In genomic region chr9:138010861-138011260, GRCh38 we compare ENCODE assay signal across 15 cellular contexts.
DNase-seq lines count a peak whose midpoint lies in the region; ATAC-seq, FAIRE-seq and TF ChIP-seq lines count a peak whose summit lies in the region.
"Had no signal": no experiment of that assay in that cellular context is flagged by ENCODE, and none has a peak within 500 bp of the region (broad histone marks: within the 10 kb centered on the region; RNA-seq: fewer than 3 reads in every experiment).

No MANE protein-coding gene starts in this region.

- H3K27me3 ChIP-seq in H7 (ENCODE audit: control insufficient read depth, insufficient read depth, low read length) (no peaks in the 10 kb centered on the region), lower lobe of right lung (ENCODE audit: low read depth) (peaks cover 4% of the 10 kb centered on the region)

- intact Hi-C loops in lower lobe of right lung (cut with DNase I) = no loop called here

- FAIRE-seq in urothelium cell line (lab: Jason Lieb, UNC) (no peak), GM19239 (lab: Jason Lieb, UNC) (no peak)

- DNase-seq in activated effector memory CD4-positive, alpha-beta T cell treated with anti-CD3 and anti-CD28 coated beads, Interleukin-2, amount 50 U/mL, for 16 hours = peak; percentile 42
- DNase-seq in activated effector memory CD4-positive, alpha-beta T cell treated with Interleukin-2 at 50 U/mL for 16 hours = no peak
- DNase-seq in H7 (peak; percentile 19), lower lobe of right lung (peak; percentile 23), urothelium cell line (ENCODE audit: low spot score) (peak; percentile 1), GM19239 (ENCODE audit: insufficient read length, low spot score) (no peak), NCI-H524 treated with DMSO at 0.1 percent for 48 hours (lab: John Stamatoyannopoulos, UW) (no peak)
- DNase-seq: CD8-positive, alpha-beta memory T cell; HCEC 1CT; Karpas-422; MM.1S; NCI-H1105; NCI-H2029; NCI-H446 had no signal

- TF ChIP-seq CTCF in lower lobe of right lung (IDR thresholded peaks at IDR 0.05) = no peak

- ATAC-seq in lower lobe of right lung = no peak
- ATAC-seq: Panc1 had no signal

- H3K36me3 ChIP-seq in H7 (replicated peaks; ENCODE audit: control insufficient read depth, insufficient read depth, low read length) = no peaks in the 10 kb centered on the region
- no peaks in the 10 kb centered on the region for H3K36me3 ChIP-seq in lower lobe of right lung

- no peaks in the 10 kb centered on the region for H3K4me1 ChIP-seq in lower lobe of right lung

- H3K27ac ChIP-seq in lower lobe of right lung = no peak overlapping the region

- H3K4me3 ChIP-seq in H7 (ENCODE audit: insufficient read depth, low read depth, low read length) (no peak overlapping the region), lower lobe of right lung (no peak overlapping the region)

- H3K9me3 ChIP-seq in lower lobe of right lung = no peaks in the 10 kb centered on the region

Comparison
In these comparisons a context has a peak if more than half of its experiments do, and no peak if none do; other contexts are left out.
1. DNase-seq: peak in activated effector memory CD4-positive, alpha-beta T cell treated with anti-CD3 and anti-CD28 coated beads, Interleukin-2, amount 50 U/mL, for 16 hours (single experiment), H7 (single experiment), lower lobe of right lung (single experiment) and urothelium cell line (single experiment); none in activated effector memory CD4-positive, alpha-beta T cell treated with Interleukin-2 at 50 U/mL for 16 hours (single experiment), GM19239 (single experiment) and NCI-H524 treated with DMSO at 0.1 percent for 48 hours (single experiment).